ENCODE assay signal across 19 cellular contexts in genomic region chr9:109150925-109151547, GRCh38. TPM values are rescaled to one million over a fixed set of nuclear protein-coding genes. Genes with fewer than 3 reads are reported as not detected.
"Had no signal": no experiment of that assay in that cellular context is flagged by ENCODE, and none has a peak within 500 bp of the region (broad histone marks: within the 10 kb centered on the region; RNA-seq: fewer than 3 reads in every experiment).

No MANE protein-coding gene starts in this region.

- FAIRE-seq: frontal cortex had no signal

- H2AFZ ChIP-seq: neural progenitor cell had no signal

- ATAC-seq: activated CD4-positive, CD25-positive, alpha-beta regulatory T cell treated with anti-CD3 and anti-CD28 coated beads, Interleukin-2, amount 50 U/mL, for 24 hours; heart left ventricle; stimulated activated memory B cell treated with anti-CD40 and anti-IgM and Interleukin-4, amounts not matched to agents 10 μg/mL and 1 μg/mL and 100 μg/mL, for 72 hours had no signal

- H3K27me3 ChIP-seq: brain microvascular endothelial cell, heart left ventricle, neural progenitor cell, ovary, thyroid gland had no signal

- H3K4me3 ChIP-seq: heart left ventricle, neural progenitor cell, ovary, thyroid gland had no signal

- H3K9me3 ChIP-seq: ovary, thyroid gland had no signal

- DNase-seq: activated CD4-positive, alpha-beta T cell treated with anti-CD3 and anti-CD28 coated beads, Interleukin-2, amount 50 U/mL, for 1 hour; activated CD8-positive, alpha-beta memory T cell treated with anti-CD3 and anti-CD28 coated beads for 24 hours; activated gamma-delta T cell treated with Interleukin-2 at 50 U/mL for 16 hours; activated naive CD8-positive, alpha-beta T cell treated with anti-CD3 and anti-CD28 coated beads, Interleukin-2, amount 10 ng/mL, durations not matched to agents 7 days and 5 days; brain microvascular endothelial cell; effector memory CD4-positive, alpha-beta T cell; heart left ventricle; immature natural killer cell; naive B cell; ovary; stimulated activated CD4-positive, alpha-beta T cell treated with anti-CD3 and anti-CD28 coated beads, Interleukin-12 subunit alpha, Interleukin-12 subunit beta, amount 100 ng/mL, for 4 hours; stimulated activated CD4-positive, alpha-beta T cell treated with anti-CD3 and anti-CD28 coated beads, Interleukin-2, amount 100 ng/mL, for 24 hours; T1000; thyroid gland had no signal

- H3K9ac ChIP-seq: neural progenitor cell had no signal

- H3K4me1 ChIP-seq: heart left ventricle, neural progenitor cell, thyroid gland had no signal

- H3K27ac ChIP-seq: brain microvascular endothelial cell, heart left ventricle, neural progenitor cell, ovary, thyroid gland had no signal

- H3K4me2 ChIP-seq: neural progenitor cell had no signal

- H3K36me3 ChIP-seq: brain microvascular endothelial cell, heart left ventricle, neural progenitor cell, ovary, thyroid gland had no signal

RNA-seq across cellular contexts. Expression of gene FRRS1L, which starts 16.0 kb away (rescaled TPM):
- total RNA-seq: activated naive CD8-positive, alpha-beta T cell treated with anti-CD3 and anti-CD28 coated beads, Interleukin-2, amount 10 ng/mL, durations not matched to agents 7 days and 5 days; lung microvascular endothelial cell had no signal
- polyA plus RNA-seq: immature natural killer cell had no signal
